Comparison of ENCODE assay signal across 11 cellular contexts in the genomic region with DNA sequence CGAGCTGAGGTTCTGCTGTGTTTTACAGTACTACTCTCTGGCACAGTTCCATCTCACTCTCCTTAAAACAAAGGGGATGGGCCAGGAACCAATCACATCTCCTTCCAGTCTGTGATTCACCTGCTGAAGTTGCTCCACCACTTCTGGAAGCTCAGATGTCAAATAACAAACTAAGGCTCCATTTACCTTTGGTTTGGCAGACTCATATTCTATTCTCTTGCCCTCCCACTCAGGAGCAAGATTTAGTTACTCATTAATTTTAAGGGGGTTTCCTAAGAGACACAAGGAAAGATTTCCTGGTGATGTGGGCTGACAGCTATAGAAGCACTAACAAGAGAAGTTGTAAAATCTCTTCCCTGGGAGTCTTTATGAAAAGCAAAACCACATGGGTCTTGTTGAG. TPM values are rescaled to one million over a fixed set of nuclear protein-coding genes. Genes with fewer than 3 reads are reported as not detected.
DNase-seq lines count a peak whose midpoint lies in the region; ATAC-seq and TF ChIP-seq lines count a peak whose summit lies in the region.
"Had no signal": no experiment of that assay in that cellular context is flagged by ENCODE, and none has a peak within 500 bp of the region (broad histone marks: within the 10 kb centered on the region; RNA-seq: fewer than 3 reads in every experiment).

No MANE protein-coding gene starts in this region.

- H3K4me3 Mint-ChIP-seq in CD8-positive, alpha-beta T cell: no peak overlapping the region
- no peak overlapping the region for H3K4me3 Mint-ChIP-seq in chondrocyte (ENCODE audit: unreplicated experiment)

- DNase-seq in COR-L47 (lab: John Stamatoyannopoulos, UW) (peak; percentile 35), NCI-H226 (peak; percentile 46), iPS DF 19.7 (ENCODE audit: low read depth, low spot score) (peak; percentile 15), inferior parietal cortex (ENCODE audit: extremely low spot score) (no peak), chondrocyte (ENCODE audit: low spot score) (no peak)
- DNase-seq in CD8-positive, alpha-beta T cell: no peak
- DNase-seq: activated T-cell treated with anti-CD3 and anti-CD28 coated beads, Interleukin-2, amount 50 U/mL, for 48 hours; foreskin melanocyte; stomach had no signal

- no peaks in the 10 kb centered on the region for H3K27me3 Mint-ChIP-seq in CD8-positive, alpha-beta T cell (ENCODE audit: low read depth)
- H3K27me3 Mint-ChIP-seq in chondrocyte (ENCODE audit: low read depth): peaks cover 4% of the 10 kb centered on the region

- H3K36me3 ChIP-seq in CD8-positive, alpha-beta T cell (ENCODE audit: insufficient read depth, low read length): no peaks in the 10 kb centered on the region
- H3K36me3 ChIP-seq: stomach had no signal

- peaks cover 14% of the 10 kb centered on the region for H3K4me1 ChIP-seq in CD8-positive, alpha-beta T cell (ENCODE audit: insufficient read depth, low read length)
- H3K4me1 ChIP-seq: stomach had no signal

- peaks cover 23% of the 10 kb centered on the region for H3K4me1 Mint-ChIP-seq in CD8-positive, alpha-beta T cell (ENCODE audit: low read depth)
- no peaks in the 10 kb centered on the region for H3K4me1 Mint-ChIP-seq in chondrocyte (ENCODE audit: low read depth)

- TF ChIP-seq CTCF in CD8-positive, alpha-beta T cell (IDR thresholded peaks at IDR 0.05): no peak
- TF ChIP-seq CTCF in chondrocyte (IDR thresholded peaks at IDR 0.05): no peak

- no peaks in the 10 kb centered on the region for H3K9me3 ChIP-seq in CD8-positive, alpha-beta T cell (ENCODE audit: low read length)
- H3K9me3 ChIP-seq: stomach had no signal

- ATAC-seq in GM21737 (IDR thresholded peaks at IDR 0.05; ENCODE audit: unreplicated experiment): peak; percentile 60
- no peak for ATAC-seq in CD8-positive, alpha-beta T cell
- ATAC-seq in HG03521 (IDR thresholded peaks at IDR 0.05; ENCODE audit: unreplicated experiment): no peak

- intact Hi-C loops in CD8-positive, alpha-beta T cell (cut with DNase I, micrococcal nuclease): no loop called here

- H3K27ac ChIP-seq in CD8-positive, alpha-beta T cell (ENCODE audit: low read depth, low read length): no peak overlapping the region

- no peaks in the 10 kb centered on the region for H3K36me3 Mint-ChIP-seq in CD8-positive, alpha-beta T cell
- no peaks in the 10 kb centered on the region for H3K36me3 Mint-ChIP-seq in chondrocyte (ENCODE audit: low read depth)

- H3K27me3 ChIP-seq in CD8-positive, alpha-beta T cell (ENCODE audit: insufficient read depth, low read length): no peaks in the 10 kb centered on the region
- H3K27me3 ChIP-seq: stomach had no signal

- POLR2A ChIA-PET in CD8-positive, alpha-beta T cell (lab: Charles Lee): interaction anchor here (1.0 to 1.6 kb wide), 3 partner anchors 11 to 37 kb away, joined by 3 to 4 read pairs (median 4); a partner anchor contains a TSS

- no peak overlapping the region for H3K27ac Mint-ChIP-seq in CD8-positive, alpha-beta T cell
- no peak overlapping the region for H3K27ac Mint-ChIP-seq in chondrocyte (ENCODE audit: unreplicated experiment)

- H3K9me3 Mint-ChIP-seq in CD8-positive, alpha-beta T cell: no peaks in the 10 kb centered on the region
- no peaks in the 10 kb centered on the region for H3K9me3 Mint-ChIP-seq in chondrocyte (ENCODE audit: low read depth)

- CTCF ChIA-PET in CD8-positive, alpha-beta T cell (lab: Charles Lee): interaction anchor here (1.5 to 2.2 kb wide), 2 partner anchors 19 to 44 kb away, joined by 4 read pairs; no protein-coding TSS in a partner anchor

- no peak overlapping the region for H3K4me3 ChIP-seq in CD8-positive, alpha-beta T cell (ENCODE audit: low read depth, low read length)
- H3K4me3 ChIP-seq: stomach had no signal

RNA-seq across cellular contexts. Expression of a gene that starts 37.8 kb away (rescaled TPM):
- total RNA-seq in CD8-positive, alpha-beta T cell: 10 to 100 TPM; 93.1 to 98.3 TPM
- total RNA-seq in chondrocyte: 34.5 to 37.7 TPM (median 37.3 TPM) in 3 replicates

Comparison
In these comparisons a context has a peak if more than half of its experiments do, and no peak if none do; other contexts are left out.
1. DNase-seq: peak in COR-L47 (single experiment), NCI-H226 (single experiment) and iPS DF 19.7 (single experiment); none in CD8-positive, alpha-beta T cell (0 of 7), inferior parietal cortex (single experiment) and chondrocyte (single experiment).